ENCODE assay signal across 16 cellular contexts in the genomic region with DNA sequence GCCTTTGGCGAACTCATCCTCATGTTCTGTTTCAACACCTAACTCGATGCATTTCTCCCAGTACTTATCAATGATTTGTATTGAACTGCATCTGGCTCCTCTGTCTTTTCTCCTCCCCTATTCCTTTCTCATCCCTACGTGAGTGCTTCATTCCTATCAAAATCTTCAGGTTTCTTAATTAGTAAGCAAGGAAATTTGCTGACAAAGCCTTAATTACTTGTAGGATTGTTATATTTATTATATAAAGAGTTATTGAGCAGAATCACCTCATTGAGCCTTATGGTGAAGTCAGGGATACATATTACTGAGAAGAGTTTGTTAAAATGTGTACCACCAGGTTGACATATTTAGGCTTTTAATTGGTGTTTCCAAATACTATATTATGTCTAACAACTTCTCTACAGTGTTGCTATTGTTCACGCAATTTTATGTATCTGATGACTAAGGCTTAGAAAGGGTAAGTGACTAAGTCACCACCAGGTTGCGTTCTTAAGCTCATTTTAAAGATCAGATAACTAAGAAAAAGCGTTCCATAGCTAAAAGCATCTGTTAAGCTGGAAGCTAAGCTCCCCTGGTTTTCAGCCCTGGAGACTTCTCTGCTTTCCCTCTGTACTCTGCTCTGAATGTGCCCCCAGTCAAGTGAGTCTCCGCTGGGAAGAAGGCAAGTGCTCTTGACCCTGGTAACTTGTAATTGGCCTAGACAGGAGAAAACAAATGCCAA. TPM values are rescaled to one million over a fixed set of nuclear protein-coding genes. Genes with fewer than 3 reads are reported as not detected.
DNase-seq lines count a peak whose midpoint lies in the region; ATAC-seq, FAIRE-seq and TF ChIP-seq lines count a peak whose summit lies in the region.
"Had no signal": no experiment of that assay in that cellular context is flagged by ENCODE, and none has a peak within 500 bp of the region (broad histone marks: within the 10 kb centered on the region; RNA-seq: fewer than 3 reads in every experiment).

No MANE protein-coding gene starts in this region.

- no peak overlapping the region for H2BK20ac ChIP-seq in H1 (ENCODE audit: low read length)

- H3K36me3 ChIP-seq in H1 (ENCODE audit: control insufficient read depth in 2 of 4, insufficient read depth in 4 of 4, low read length in 3 of 4), result no peaks in the 10 kb centered on the region

- H3K4me3 Mint-ChIP-seq in activated naive CD8-positive, alpha-beta T cell treated with anti-CD3 and anti-CD28 coated beads, Interleukin-2, amount 50 U/mL, for 24 hours, result no peak overlapping the region
- H3K4me3 Mint-ChIP-seq in activated naive CD8-positive, alpha-beta T cell treated with anti-CD3 and anti-CD28 coated beads for 36 hours, result no peak overlapping the region
- no peak overlapping the region for H3K4me3 Mint-ChIP-seq in stimulated activated effector memory CD8-positive, alpha-beta T cell treated with anti-CD3 and anti-CD28 coated beads, Interleukin-12 subunit alpha, Interleukin-12 subunit beta, amount 100 ng/mL, for 72 hours

- peak overlapping the region; percentile 56; the same call in 1 of the 2 replicates for H2AFZ ChIP-seq in H1 (ENCODE audit: low read length)

- no peak for FAIRE-seq in H1 (lab: Jason Lieb, UNC)

- H3K27me3 ChIP-seq in H1 (replicated peaks in 1 of 4; ENCODE audit: control insufficient read depth in 3 of 4, extremely low read depth in 1 of 4, insufficient read depth in 3 of 4, low read length in 3 of 4), result peaks cover 0 to 1% (median 0%) of the 10 kb centered on the region in 4 experiments; a peak in 1 of 7 replicates

- H3K4ac ChIP-seq in H1 (replicated peaks; ENCODE audit: insufficient read length, low read depth, low read length), result no peak overlapping the region

- H2AK5ac ChIP-seq in H1 (ENCODE audit: low read depth, low read length), result no peak overlapping the region

- H2BK12ac ChIP-seq in H1 (ENCODE audit: low read depth, low read length), result no peak overlapping the region

- no peaks in the 10 kb centered on the region for H3K36me3 Mint-ChIP-seq in activated naive CD8-positive, alpha-beta T cell treated with anti-CD3 and anti-CD28 coated beads, Interleukin-2, amount 50 U/mL, for 24 hours (ENCODE audit: low read depth)
- H3K36me3 Mint-ChIP-seq in activated naive CD8-positive, alpha-beta T cell treated with anti-CD3 and anti-CD28 coated beads for 36 hours, result no peaks in the 10 kb centered on the region
- H3K36me3 Mint-ChIP-seq in stimulated activated effector memory CD8-positive, alpha-beta T cell treated with anti-CD3 and anti-CD28 coated beads, Interleukin-12 subunit alpha, Interleukin-12 subunit beta, amount 100 ng/mL, for 72 hours, result no peaks in the 10 kb centered on the region

- H3K79me1 ChIP-seq in H1 (ENCODE audit: low read depth, low read length), result no peaks in the 10 kb centered on the region

- H3K4me2 ChIP-seq in H1 (ENCODE audit: insufficient read depth in 1 of 2, low read depth in 2 of 2, low read length in 2 of 2), result no peak overlapping the region

- TF ChIP-seq EP300 in H1 (IDR thresholded peaks at IDR 0.05; ENCODE audit: borderline replicate concordance in 1 of 2, low read depth in 2 of 2, low read length in 2 of 2), result no peak

- H3K27me3 Mint-ChIP-seq in activated naive CD8-positive, alpha-beta T cell treated with anti-CD3 and anti-CD28 coated beads, Interleukin-2, amount 50 U/mL, for 24 hours, result peaks cover 10% of the 10 kb centered on the region
- peaks cover 11% of the 10 kb centered on the region for H3K27me3 Mint-ChIP-seq in activated naive CD8-positive, alpha-beta T cell treated with anti-CD3 and anti-CD28 coated beads for 36 hours

- TF ChIP-seq CTCF in H1 (IDR thresholded peaks at IDR 0.05; ENCODE audit: control extremely low read depth in 1 of 3, insufficient read depth in 1 of 3, low read depth in 1 of 3, low read length in 3 of 3), result no peak

- H3K14ac ChIP-seq in H1 (ENCODE audit: insufficient read length), result no peak overlapping the region

- peaks cover 7% of the 10 kb centered on the region for H3K4me1 Mint-ChIP-seq in activated naive CD8-positive, alpha-beta T cell treated with anti-CD3 and anti-CD28 coated beads, Interleukin-2, amount 50 U/mL, for 24 hours
- H3K4me1 Mint-ChIP-seq in activated naive CD8-positive, alpha-beta T cell treated with anti-CD3 and anti-CD28 coated beads for 36 hours, result no peaks in the 10 kb centered on the region
- H3K4me1 Mint-ChIP-seq in stimulated activated effector memory CD8-positive, alpha-beta T cell treated with anti-CD3 and anti-CD28 coated beads, Interleukin-12 subunit alpha, Interleukin-12 subunit beta, amount 100 ng/mL, for 72 hours, result no peaks in the 10 kb centered on the region

- H2BK120ac ChIP-seq in H1 (replicated peaks; ENCODE audit: low read depth, low read length), result no peak overlapping the region

- H3K4me1 ChIP-seq in H1 (replicated peaks in 1 of 4; ENCODE audit: control insufficient read depth in 3 of 4, insufficient read depth in 4 of 4, low read length in 3 of 4), result no peaks in the 10 kb centered on the region

- no peak overlapping the region for H3K27ac ChIP-seq in H1 (ENCODE audit: low read depth, low read length)

- no peak overlapping the region for H2BK15ac ChIP-seq in H1 (ENCODE audit: low read length)

- H2BK5ac ChIP-seq in H1 (ENCODE audit: low read depth, low read length), result no peak overlapping the region

- no peaks in the 10 kb centered on the region for H3K79me2 ChIP-seq in H1 (ENCODE audit: control insufficient read depth in 1 of 2, insufficient read depth in 2 of 2, low read length in 2 of 2)

- no peak overlapping the region for H3K4me3 ChIP-seq in H1 (ENCODE audit: extremely low read depth in 1 of 4, insufficient read depth in 2 of 4, low read depth in 3 of 4, low read length in 4 of 4)
- H3K4me3 ChIP-seq: mucosa of descending colon had no signal

- H3K9ac ChIP-seq in H1 (replicated peaks in 1 of 4; ENCODE audit: extremely low read depth in 1 of 4, low read depth in 3 of 4, low read length in 3 of 4), result no peak overlapping the region

- no peak for TF ChIP-seq POLR2A in H1 (IDR thresholded peaks at IDR 0.05; ENCODE audit: control extremely low read depth in 1 of 2, low read depth in 2 of 2, low read length in 2 of 2)

- no peak overlapping the region for H4K91ac ChIP-seq in H1 (replicated peaks; ENCODE audit: insufficient read length, low read length)

- CTCF ChIA-PET in H1 (lab: Charles Lee; ENCODE audit: partially characterized antibody), result interaction anchor here (0.5 to 1.6 kb wide), 12 partner anchors 9 to 255 kb away, joined by 3 to 6 read pairs (median 3); no protein-coding TSS in a partner anchor

- H3K18ac ChIP-seq in H1 (ENCODE audit: extremely low read depth, low read length), result no peak overlapping the region

- no peak overlapping the region for H4K8ac ChIP-seq in H1 (ENCODE audit: extremely low read depth, insufficient read depth, low read length)

- POLR2A ChIA-PET in H1 (lab: Charles Lee; ENCODE audit: partially characterized antibody), result no interaction called here

- H3K9me3 Mint-ChIP-seq in activated naive CD8-positive, alpha-beta T cell treated with anti-CD3 and anti-CD28 coated beads, Interleukin-2, amount 50 U/mL, for 24 hours, result no peaks in the 10 kb centered on the region
- H3K9me3 Mint-ChIP-seq in activated naive CD8-positive, alpha-beta T cell treated with anti-CD3 and anti-CD28 coated beads for 36 hours, result no peaks in the 10 kb centered on the region
- no peaks in the 10 kb centered on the region for H3K9me3 Mint-ChIP-seq in stimulated activated effector memory CD8-positive, alpha-beta T cell treated with anti-CD3 and anti-CD28 coated beads, Interleukin-12 subunit alpha, Interleukin-12 subunit beta, amount 100 ng/mL, for 72 hours

- H3K23ac ChIP-seq in H1 (ENCODE audit: insufficient read length), result no peak overlapping the region

- peak overlapping the region; percentile 19 for H3K27ac Mint-ChIP-seq in activated naive CD8-positive, alpha-beta T cell treated with anti-CD3 and anti-CD28 coated beads, Interleukin-2, amount 50 U/mL, for 24 hours
- no peak overlapping the region for H3K27ac Mint-ChIP-seq in activated naive CD8-positive, alpha-beta T cell treated with anti-CD3 and anti-CD28 coated beads for 36 hours
- H3K27ac Mint-ChIP-seq in stimulated activated effector memory CD8-positive, alpha-beta T cell treated with anti-CD3 and anti-CD28 coated beads, Interleukin-12 subunit alpha, Interleukin-12 subunit beta, amount 100 ng/mL, for 72 hours, result no peak overlapping the region

- TF ChIP-seq RAD21 in H1 (IDR thresholded peaks at IDR 0.05 in 1 of 2, conservative IDR thresholded peaks at IDR 0.05 in 1 of 2; ENCODE audit: low read depth in 2 of 2, low read length in 2 of 2), result peak in 1 of 2 experiments; percentile 5; a peak in 1 of 4 replicates

- 87% methylated on average over 7 of the region's 7 CpGs; no CpG with 5 or more reads in 1 of the 2 experiments for WGBS in H1 (ENCODE audit: extremely low coverage in 1 of 2, insufficient coverage in 1 of 2, insufficient read length in 1 of 2, insufficient replicate concordance in 2 of 2, low coverage in 1 of 2, low lambda C conversion rate in 2 of 2, missing lambda C conversion rate in 1 of 2), 2 experiments

- no peaks in the 10 kb centered on the region for H4K20me1 ChIP-seq in H1 (replicated peaks in 1 of 2; ENCODE audit: control insufficient read depth in 1 of 2, insufficient read depth in 2 of 2, low read length in 2 of 2)

- no peaks in the 10 kb centered on the region for H3K9me3 ChIP-seq in H1 (ENCODE audit: insufficient read depth in 2 of 2, low read depth in 1 of 2, low read length in 1 of 2)
- H3K9me3 ChIP-seq: mucosa of descending colon had no signal

- no peaks in the 10 kb centered on the region for H3K23me2 ChIP-seq in H1 (ENCODE audit: low read depth, low read length)

- no peak for DNase-seq in activated naive CD8-positive, alpha-beta T cell treated with anti-CD3 and anti-CD28 coated beads, Interleukin-2, amount 50 U/mL, for 24 hours
- no peak for DNase-seq in activated naive CD8-positive, alpha-beta T cell treated with anti-CD3 and anti-CD28 coated beads for 36 hours
- DNase-seq in NCI-H524 (lab: John Stamatoyannopoulos, UW) (peak; percentile 60 to 85), H1 (ENCODE audit: low read depth in 1 of 2, low spot score in 2 of 2) (no peak), globus pallidus (ENCODE audit: low spot score) (no peak)
- DNase-seq in stimulated activated effector memory CD8-positive, alpha-beta T cell treated with anti-CD3 and anti-CD28 coated beads, Interleukin-12 subunit alpha, Interleukin-12 subunit beta, amount 100 ng/mL, for 72 hours (ENCODE audit: low spot score in 2 of 2), result no peak
- DNase-seq: activated CD4-positive, alpha-beta T cell treated with anti-CD3 and anti-CD28 coated beads for 4 hours; activated T-cell treated with anti-CD3 and anti-CD28 coated beads, Interleukin-2, amount 50 U/mL, for 1 hour; left cardiac atrium; mucosa of descending colon; T-helper 1 cell had no signal

- no peak overlapping the region for H3K56ac ChIP-seq in H1 (replicated peaks; ENCODE audit: insufficient read length, low read depth, low read length)

- no peak overlapping the region for H4K5ac ChIP-seq in H1 (ENCODE audit: insufficient read length, low read depth, low read length)

- ATAC-seq in activated naive CD8-positive, alpha-beta T cell treated with anti-CD3 and anti-CD28 coated beads, Interleukin-2, amount 50 U/mL, for 24 hours, result peak; percentile 68
- peak; percentile 32 for ATAC-seq in stimulated activated effector memory CD8-positive, alpha-beta T cell treated with anti-CD3 and anti-CD28 coated beads, Interleukin-12 subunit alpha, Interleukin-12 subunit beta, amount 100 ng/mL, for 72 hours
- no peak for ATAC-seq in activated CD4-positive, CD25-positive, alpha-beta regulatory T cell treated with anti-CD3 and anti-CD28 coated beads, Interleukin-2, amount 50 U/mL, for 24 hours
- no peak for ATAC-seq in GM19452 (IDR thresholded peaks at IDR 0.05; ENCODE audit: unreplicated experiment)
- ATAC-seq: left cardiac atrium, mucosa of descending colon, Panc1 had no signal

RNA-seq across cellular contexts. Expression of a gene that starts 18.9 kb away (rescaled TPM):
- not detected for total RNA-seq in activated naive CD8-positive, alpha-beta T cell treated with anti-CD3 and anti-CD28 coated beads for 36 hours
- total RNA-seq in H1 (2021; fragmentation: NEBNext Ultra II Directional; extraction: Animal tissue kit (Norgen Biotek cat#: 25700)), result not detected in 2 replicates
- not detected in 2 replicates for polyA plus RNA-seq in H1 (2011; rRNA removed)
- polyA plus RNA-seq in H1 (2011; cell fraction: cytosol; rRNA removed), result not detected
- not detected for polyA plus RNA-seq in H1 (2011; cell fraction: nucleus; rRNA removed)
- polyA plus RNA-seq in H1 (2012, experiment 1 of 2), result not detected in 4 replicates
- polyA plus RNA-seq in H1 (2012, experiment 2 of 2), result not detected
- polyA plus RNA-seq in H1 (2013, experiment 1 of 2), result not detected
- not detected for polyA plus RNA-seq in H1 (2013, experiment 2 of 2)
- polyA minus RNA-seq in H1 (2011; rRNA and poly(A)+ RNA removed), result not detected in 2 replicates
- polyA minus RNA-seq in H1 (2011; cell fraction: cytosol; rRNA and poly(A)+ RNA removed), result not detected
- not detected for polyA minus RNA-seq in H1 (2011; cell fraction: nucleus; rRNA and poly(A)+ RNA removed)
- total RNA-seq: chondrocyte, osteocyte had no signal

Comparison
In these comparisons a context has a peak if more than half of its experiments do, and no peak if none do; other contexts are left out.
1. ATAC-seq: peak in activated naive CD8-positive, alpha-beta T cell treated with anti-CD3 and anti-CD28 coated beads, Interleukin-2, amount 50 U/mL, for 24 hours (single experiment) and stimulated activated effector memory CD8-positive, alpha-beta T cell treated with anti-CD3 and anti-CD28 coated beads, Interleukin-12 subunit alpha, Interleukin-12 subunit beta, amount 100 ng/mL, for 72 hours (single experiment); none in activated CD4-positive, CD25-positive, alpha-beta regulatory T cell treated with anti-CD3 and anti-CD28 coated beads, Interleukin-2, amount 50 U/mL, for 24 hours (0 of 2) and GM19452 (single experiment).
2. DNase-seq: peak in NCI-H524 (2 of 2); none in activated naive CD8-positive, alpha-beta T cell treated with anti-CD3 and anti-CD28 coated beads, Interleukin-2, amount 50 U/mL, for 24 hours (single experiment), activated naive CD8-positive, alpha-beta T cell treated with anti-CD3 and anti-CD28 coated beads for 36 hours (single experiment), H1 (0 of 2), stimulated activated effector memory CD8-positive, alpha-beta T cell treated with anti-CD3 and anti-CD28 coated beads, Interleukin-12 subunit alpha, Interleukin-12 subunit beta, amount 100 ng/mL, for 72 hours (0 of 2) and globus pallidus (single experiment).